ENCODE assay signal across 23 cellular contexts in the genomic region with DNA sequence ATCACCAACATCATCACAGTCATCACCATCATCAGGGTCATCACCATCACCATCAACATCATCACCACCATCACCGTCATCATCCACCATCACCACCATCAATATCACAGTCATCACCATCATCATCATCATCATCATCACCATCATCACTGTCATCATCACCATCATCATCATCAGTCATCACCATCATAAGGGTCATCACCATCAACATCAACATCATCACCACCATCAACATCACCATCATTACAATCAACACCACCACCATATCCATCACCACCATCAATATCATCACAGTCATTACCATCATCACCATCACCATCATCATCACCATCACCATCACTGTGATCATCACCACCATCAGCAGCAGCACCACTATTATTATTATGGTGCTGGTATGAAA.
"Had no signal": no experiment of that assay in that cellular context is flagged by ENCODE, and none has a peak within 500 bp of the region (broad histone marks: within the 10 kb centered on the region; RNA-seq: fewer than 3 reads in every experiment).

No MANE protein-coding gene starts in this region.

- H3K27me3 Mint-ChIP-seq: IgD-negative memory B cell had no signal

- FAIRE-seq: RCC 7860 had no signal

- H3K9me3 ChIP-seq: MG63, SJCRH30 had no signal

- DNase-seq: Karpas-422, KBM-7, MG63, NCI-H1092, NCI-H1105 treated with DMSO at 0.1 percent for 48 hours, NCI-H1417 treated with DMSO at 0.1 percent for 48 hours, NCI-H146, NCI-H1694 treated with DMSO at 0.1 percent for 48 hours, NCI-H1930, NCI-H2081, NCI-H2107, NCI-H2227 treated with DMSO at 0.1 percent for 48 hours, NCI-H446, NCI-H510A, NCI-H524 treated with DMSO at 0.1 percent for 48 hours, NCI-H69, NCI-H774, RPMI8226, SHP77, SJCRH30, T-helper 1 cell had no signal

- H3K27ac Mint-ChIP-seq: IgD-negative memory B cell had no signal

- H3K27me3 ChIP-seq: MG63, SJCRH30 had no signal

- H3K9me3 Mint-ChIP-seq: IgD-negative memory B cell had no signal

- H3K4me3 Mint-ChIP-seq: IgD-negative memory B cell had no signal

- H3K4me3 ChIP-seq: MG63, SJCRH30 had no signal
